In genomic region chr13:36346222-36347083, GRCh38 we compare ENCODE assay signal across 8 cellular contexts. TPM values are rescaled to one million over a fixed set of nuclear protein-coding genes. Genes with fewer than 3 reads are reported as not detected.
DNase-seq lines count a peak whose midpoint lies in the region; ATAC-seq and TF ChIP-seq lines count a peak whose summit lies in the region.

Gene SPART, minus strand, starts transcription at chr13:36346394. Its CDS starts 10,564 bp downstream, at chr13:36335830.

- peak in 1 of 2 donors; percentile 27 for TF ChIP-seq POLR2A in lower leg skin (IDR thresholded peaks at IDR 0.05)

- H3K36me3 ChIP-seq in ectodermal cell (ENCODE audit: control insufficient read depth, insufficient read depth, low read length): no peaks in the 10 kb centered on the region

- DNase-seq in C1 segment of cervical spinal cord (lab: John Stamatoyannopoulos, UW) (peak; percentile 86 to 100 (median 98)), NCI-H82 treated with DMSO at 0.1 percent for 48 hours (lab: John Stamatoyannopoulos, UW; ENCODE audit: unreplicated experiment) (peak; percentile 64), lower leg skin (ENCODE audit: low spot score in 2 of 2) (peak; percentile 93 to 98)
- DNase-seq in activated CD8-positive, alpha-beta T cell treated with anti-CD3 and anti-CD28 coated beads, Interleukin-2, amount 10 ng/mL, durations not matched to agents 7 days and 5 days: peak; percentile 93
- peak; percentile 84 to 89 for DNase-seq in stimulated activated CD4-positive, alpha-beta T cell treated with anti-CD3 and anti-CD28 coated beads, Interleukin-4, amount 100 ng/mL, for 4 hours

- no peaks in the 10 kb centered on the region for H3K9me3 Mint-ChIP-seq in activated CD8-positive, alpha-beta T cell treated with anti-CD3 and anti-CD28 coated beads, Interleukin-2, amount 10 ng/mL, durations not matched to agents 7 days and 5 days (ENCODE audit: insufficient read depth)

- H3K4me3 ChIP-seq in ectodermal cell (ENCODE audit: insufficient read depth, low read depth, low read length): peak within 1 kb of the TSS; percentile 85
- peak within 1 kb of the TSS; percentile 60 for H3K4me3 ChIP-seq in lower leg skin (ENCODE audit: low read depth, poor library complexity, severe bottlenecking)

- peak within 1 kb of the TSS; percentile 87 for H3K27ac Mint-ChIP-seq in activated CD8-positive, alpha-beta T cell treated with anti-CD3 and anti-CD28 coated beads, Interleukin-2, amount 10 ng/mL, durations not matched to agents 7 days and 5 days

- H3K27me3 ChIP-seq in ectodermal cell (ENCODE audit: control insufficient read depth, insufficient read depth, low read length, poor library complexity, severe bottlenecking): peaks cover 23% of the 10 kb centered on the region

- peak within 1 kb of the TSS; percentile 74 for H3K27ac ChIP-seq in ectodermal cell (ENCODE audit: insufficient read depth, low read depth, low read length, poor library complexity, severe bottlenecking)

- POLR2A ChIA-PET in activated CD8-positive, alpha-beta T cell treated with anti-CD3 and anti-CD28 coated beads, Interleukin-2, amount 10 ng/mL, durations not matched to agents 7 days and 5 days (lab: Charles Lee): interaction anchor here (1.2 kb wide), 1 partner anchor 654 kb away, joined by 3 read pairs; the partner anchor contains the start of gene EXOSC8

- no peaks in the 10 kb centered on the region for H3K4me1 ChIP-seq in ectodermal cell (ENCODE audit: control insufficient read depth, insufficient read depth, low read length)

- intact Hi-C loops in lower leg skin (cut with DNase I; ENCODE audit: low total_unique reads): no loop called here

- ATAC-seq in GM19397 (IDR thresholded peaks at IDR 0.05; ENCODE audit: unreplicated experiment): peak; percentile 93
- peak; percentile 93 for ATAC-seq in HG03565 (IDR thresholded peaks at IDR 0.05; ENCODE audit: unreplicated experiment)
- ATAC-seq in activated CD8-positive, alpha-beta T cell treated with anti-CD3 and anti-CD28 coated beads, Interleukin-2, amount 10 ng/mL, durations not matched to agents 7 days and 5 days: peak; percentile 93

- H3K9me3 ChIP-seq in ectodermal cell (ENCODE audit: control insufficient read depth, low read length): no peaks in the 10 kb centered on the region

- peaks cover 24% of the 10 kb centered on the region for H3K4me1 Mint-ChIP-seq in activated CD8-positive, alpha-beta T cell treated with anti-CD3 and anti-CD28 coated beads, Interleukin-2, amount 10 ng/mL, durations not matched to agents 7 days and 5 days (ENCODE audit: low read depth)

- WGBS in ectodermal cell, 2 experiments: 0 to 1% methylated on average over 84 to 86 of the region's 86 CpGs
- WGBS in lower leg skin, 2 donors: 0 to 1% methylated on average over 10 to 34 of the region's 86 CpGs

- peak in 1 of 3 donors; percentile 91 for TF ChIP-seq CTCF in lower leg skin (IDR thresholded peaks at IDR 0.05)

- no peaks in the 10 kb centered on the region for H3K36me3 Mint-ChIP-seq in activated CD8-positive, alpha-beta T cell treated with anti-CD3 and anti-CD28 coated beads, Interleukin-2, amount 10 ng/mL, durations not matched to agents 7 days and 5 days (ENCODE audit: low read depth)

- CTCF ChIA-PET in activated CD8-positive, alpha-beta T cell treated with anti-CD3 and anti-CD28 coated beads, Interleukin-2, amount 10 ng/mL, durations not matched to agents 7 days and 5 days (lab: Charles Lee): interaction anchor here (0.6 to 2.0 kb wide), 13 partner anchors 9 to 390 kb away, joined by 3 to 13 read pairs (median 4); no protein-coding TSS in a partner anchor

- H3K27me3 Mint-ChIP-seq in activated CD8-positive, alpha-beta T cell treated with anti-CD3 and anti-CD28 coated beads, Interleukin-2, amount 10 ng/mL, durations not matched to agents 7 days and 5 days (ENCODE audit: low read depth): no peaks in the 10 kb centered on the region

- peak within 1 kb of the TSS; percentile 79 for H3K4me3 Mint-ChIP-seq in activated CD8-positive, alpha-beta T cell treated with anti-CD3 and anti-CD28 coated beads, Interleukin-2, amount 10 ng/mL, durations not matched to agents 7 days and 5 days

RNA-seq across cellular contexts. Expression of gene SPART, which starts in this region (rescaled TPM):
- total RNA-seq in activated CD8-positive, alpha-beta T cell treated with anti-CD3 and anti-CD28 coated beads, Interleukin-2, amount 10 ng/mL, durations not matched to agents 7 days and 5 days: 10 to 100 TPM; 16.3 to 16.6 TPM
- polyA plus RNA-seq in ectodermal cell (2013, experiment 1 of 4): 49.2 TPM
- 44.8 TPM for polyA plus RNA-seq in ectodermal cell (2013, experiment 2 of 4)
- polyA plus RNA-seq in ectodermal cell (2013, experiment 3 of 4): 40.0 TPM
- polyA plus RNA-seq in ectodermal cell (2013, experiment 4 of 4): 42.6 TPM
- total RNA-seq in lower leg skin: 10 to 100 TPM; 33.9 to 51.2 (median 38.1) TPM

Comparison
In these comparisons a context has a peak if more than half of its experiments do, and no peak if none do; other contexts are left out.
1. Peak in every context shown above with its lines: DNase-seq, ATAC-seq, H3K4me3 ChIP-seq and H3K27ac ChIP-seq.